Comparison of ENCODE assay signal across 22 cellular contexts in the genomic region with DNA sequence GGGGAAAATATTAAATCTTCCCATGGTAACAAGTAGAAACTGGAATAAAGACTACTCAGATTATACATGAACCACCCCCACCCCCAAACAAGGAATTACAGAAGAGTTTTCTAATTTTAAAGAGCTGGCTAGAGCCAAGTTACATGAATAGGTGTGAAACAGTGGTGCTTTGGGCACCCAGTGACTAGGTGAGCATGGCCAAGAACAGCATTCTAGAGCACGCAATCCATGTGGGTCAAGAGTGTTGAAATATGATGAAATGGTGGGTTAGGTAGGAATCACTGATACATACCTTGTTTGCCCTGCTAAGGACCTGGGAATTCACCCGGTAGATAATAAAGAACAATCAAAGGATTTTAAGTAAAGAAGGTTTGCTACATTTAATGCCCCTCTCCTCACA.
DNase-seq lines count a peak whose midpoint lies in the region; ATAC-seq and TF ChIP-seq lines count a peak whose summit lies in the region.
"Had no signal": no experiment of that assay in that cellular context is flagged by ENCODE, and none has a peak within 500 bp of the region (broad histone marks: within the 10 kb centered on the region; RNA-seq: fewer than 3 reads in every experiment).

No MANE protein-coding gene starts in this region.

- H3K4me2 ChIP-seq in IMR-90 (ENCODE audit: low read depth, low read length) = no peak overlapping the region
- H3K4me2 ChIP-seq: BLaER1 treated with 17β-estradiol and CSF1 and Interleukin-3, amounts not matched to agents 10 nM and 100 nM; GM23338 had no signal

- H4K5ac ChIP-seq in IMR-90 (ENCODE audit: low read depth, low read length) = no peak overlapping the region

- H3K27ac ChIP-seq in right cardiac atrium (ENCODE audit: low read length) = no peak overlapping the region
- no peak overlapping the region for H3K27ac ChIP-seq in IMR-90 (ENCODE audit: insufficient read depth, low read length)
- H3K27ac ChIP-seq in muscle layer of colon (ENCODE audit: low read depth, low read length) = peak overlapping the region; percentile 57
- peak overlapping the region in 3 of 4 donors; percentile 63 to 69 (median 69) for H3K27ac ChIP-seq in sigmoid colon
- H3K27ac ChIP-seq: A549; BLaER1 treated with 17β-estradiol and CSF1 and Interleukin-3, amounts not matched to agents 10 nM and 100 nM had no signal

- H3K27me3 ChIP-seq in right cardiac atrium (ENCODE audit: control insufficient read depth, insufficient read depth) (no peaks in the 10 kb centered on the region), IMR-90 (ENCODE audit: control insufficient read depth, insufficient read depth, low read length) (no peaks in the 10 kb centered on the region), muscle layer of colon (ENCODE audit: control insufficient read depth in 1 of 2, insufficient read depth in 2 of 2, low read length in 2 of 2) (no peaks in the 10 kb centered on the region), sigmoid colon (no peaks in the 10 kb centered on the region)
- H3K27me3 ChIP-seq: BE2C; BLaER1 treated with 17β-estradiol and CSF1 and Interleukin-3, amounts not matched to agents 10 nM and 100 nM had no signal

- intact Hi-C loops in Right ventricle myocardium superior (cut with DNase I) (no loop called here), right cardiac atrium (cut with DNase I) (no loop called here), IMR-90 (cut with micrococcal nuclease) (no loop called here), sigmoid colon (cut with DNase I) (no loop called here)

- H3K56ac ChIP-seq in IMR-90 (ENCODE audit: extremely low read depth, insufficient read depth, low read length) = no peak overlapping the region

- in situ Hi-C loops in IMR-90 (cut with MboI; ENCODE audit: low sequenced_read_pairs) = no loop called here

- TF ChIP-seq EP300 in sigmoid colon (IDR thresholded peaks at IDR 0.05) = no peak

- H4K8ac ChIP-seq in IMR-90 (ENCODE audit: low read depth in 2 of 2, low read length in 2 of 2) = no peak overlapping the region

- 40% methylated on average over 2 of the region's 2 CpGs for WGBS in right cardiac atrium
- no CpG with 5 or more reads among the region's 2 CpGs for WGBS in IMR-90 (ENCODE audit: extremely low coverage in 2 of 2, insufficient read length in 1 of 2), 2 experiments
- 47 to 72% methylated on average over 2 of the region's 2 CpGs for WGBS in sigmoid colon, 2 donors

- H2AFZ ChIP-seq in IMR-90 (replicated peaks; ENCODE audit: low read length, poor library complexity) = no peak overlapping the region
- H2AFZ ChIP-seq: GM23338 had no signal

- H3K9ac ChIP-seq in IMR-90 (ENCODE audit: low read depth, low read length) (no peak overlapping the region), muscle layer of colon (ENCODE audit: low read length) (no peak overlapping the region)
- H3K9ac ChIP-seq: BLaER1 treated with 17β-estradiol and CSF1 and Interleukin-3, amounts not matched to agents 10 nM and 100 nM had no signal

- POLR2A ChIA-PET in IMR-90 (lab: Charles Lee; ENCODE audit: unreplicated experiment) = no interaction called here

- no peaks in the 10 kb centered on the region for H3K9me1 ChIP-seq in IMR-90 (ENCODE audit: insufficient read depth, low read length)

- H4K20me1 ChIP-seq in IMR-90 (ENCODE audit: insufficient read depth, low read length) = no peaks in the 10 kb centered on the region
- H4K20me1 ChIP-seq: BLaER1 treated with 17β-estradiol and CSF1 and Interleukin-3, amounts not matched to agents 10 nM and 100 nM had no signal

- H3K9me3 ChIP-seq in right cardiac atrium (ENCODE audit: control insufficient read depth, low read length) (no peaks in the 10 kb centered on the region), IMR-90 (ENCODE audit: control insufficient read depth, insufficient read depth, low read length) (no peaks in the 10 kb centered on the region), muscle layer of colon (ENCODE audit: low read length) (no peaks in the 10 kb centered on the region), sigmoid colon (no peaks in the 10 kb centered on the region)
- H3K9me3 ChIP-seq: A549; BE2C; BLaER1 treated with 17β-estradiol and CSF1 and Interleukin-3, amounts not matched to agents 10 nM and 100 nM; HAP-1 had no signal

- H3K4me1 ChIP-seq in right cardiac atrium (ENCODE audit: control insufficient read depth, insufficient read depth, low read length) = no peaks in the 10 kb centered on the region
- no peaks in the 10 kb centered on the region for H3K4me1 ChIP-seq in IMR-90 (ENCODE audit: control insufficient read depth, insufficient read depth, low read length)
- peaks cover 25% of the 10 kb centered on the region for H3K4me1 ChIP-seq in muscle layer of colon (ENCODE audit: insufficient read depth, low read length)
- peaks cover 0 to 16% (median 6%) of the 10 kb centered on the region in 4 donors for H3K4me1 ChIP-seq in sigmoid colon
- H3K4me1 ChIP-seq: BE2C; BLaER1 treated with 17β-estradiol and CSF1 and Interleukin-3, amounts not matched to agents 10 nM and 100 nM; HAP-1 had no signal

- no peaks in the 10 kb centered on the region for H3K36me3 ChIP-seq in IMR-90 (ENCODE audit: control insufficient read depth, insufficient read depth, low read length)
- H3K36me3 ChIP-seq in muscle layer of colon (ENCODE audit: insufficient read depth, low read length) = no peaks in the 10 kb centered on the region
- H3K36me3 ChIP-seq in sigmoid colon = no peaks in the 10 kb centered on the region
- H3K36me3 ChIP-seq: BE2C; BLaER1 treated with 17β-estradiol and CSF1 and Interleukin-3, amounts not matched to agents 10 nM and 100 nM; HAP-1 had no signal

- no peak for TF ChIP-seq POLR2A in IMR-90 (IDR thresholded peaks at IDR 0.05; ENCODE audit: low read depth, low read length)
- no peak for TF ChIP-seq POLR2A in sigmoid colon (IDR thresholded peaks at IDR 0.05)

- no peak for TF ChIP-seq CTCF in IMR-90 (conservative IDR thresholded peaks at IDR 0.05; ENCODE audit: low read depth, low read length)
- no peak for TF ChIP-seq CTCF in sigmoid colon (IDR thresholded peaks at IDR 0.05)

- H2BK15ac ChIP-seq in IMR-90 (ENCODE audit: low read depth, low read length) = no peak overlapping the region

- 0 out of 2 replicates have a peak overlapping the region, but pooled peaks have one; percentile 35 for H3K14ac ChIP-seq in IMR-90 (replicated peaks; ENCODE audit: low read depth, low read length)

- no TSS peak for BruUV-seq in IMR-90 (replicated peaks; lab: Mats Ljungman, UMichigan)

- H2AK5ac ChIP-seq in IMR-90 (ENCODE audit: low read depth, low read length) = no peak overlapping the region

- no peak for TF ChIP-seq RAD21 in IMR-90 (IDR thresholded peaks at IDR 0.05; ENCODE audit: low read length)

- H2BK20ac ChIP-seq in IMR-90 (ENCODE audit: low read depth, low read length) = no peak overlapping the region

- no peaks in the 10 kb centered on the region for H3K79me1 ChIP-seq in IMR-90 (ENCODE audit: low read depth in 1 of 2, low read length in 2 of 2)

- CTCF ChIA-PET in IMR-90 (lab: Yijun Ruan, JAX) = no interaction called here

- DNase-seq in Right ventricle myocardium superior (no peak), right cardiac atrium (no peak), IMR-90 (no peak), sigmoid colon (no peak), left lobe of liver (ENCODE audit: low spot score) (no peak)
- no peak for DNase-seq in activated naive CD4-positive, alpha-beta T cell treated with anti-CD3 and anti-CD28 coated beads, Interleukin-2, amount 50 U/mL, for 16 hours
- DNase-seq: 8988T; ACHN; AML-193; BE2C; CD4-positive, alpha-beta T cell; CD8-positive, alpha-beta memory T cell; DMS 273 treated with DMSO at 0.1 percent for 48 hours; DMS79; EL; GDM1; HFFc6 had no signal

- no peak overlapping the region for H2BK120ac ChIP-seq in IMR-90 (ENCODE audit: low read depth, low read length)

- ATAC-seq in Right ventricle myocardium superior (ENCODE audit: poor library complexity) (peak; percentile 28), right cardiac atrium (no peak), IMR-90 (ENCODE audit: low read depth) (no peak), left lobe of liver (no peak)
- ATAC-seq: GM23338 had no signal

- no peak overlapping the region for H2AK9ac ChIP-seq in IMR-90 (replicated peaks; ENCODE audit: low read depth, low read length, poor library complexity)

- no peak overlapping the region for H4K91ac ChIP-seq in IMR-90 (ENCODE audit: insufficient read depth, low read depth, low read length)

- no peak overlapping the region for H2BK5ac ChIP-seq in IMR-90 (ENCODE audit: low read depth, low read length, poor library complexity, severe bottlenecking)

- no peak overlapping the region for H3K4ac ChIP-seq in IMR-90 (ENCODE audit: low read depth, low read length)

- no peak overlapping the region for H3K23ac ChIP-seq in IMR-90 (ENCODE audit: low read depth, low read length)

- H3K18ac ChIP-seq in IMR-90 (ENCODE audit: low read depth, low read length) = no peak overlapping the region

- dilution Hi-C loops in IMR-90 (cut with HindIII; ENCODE audit: low sequenced_read_pairs, unreplicated experiment) = no loop called here

- no peak overlapping the region for H3K4me3 ChIP-seq in right cardiac atrium (ENCODE audit: low read length)
- H3K4me3 ChIP-seq in IMR-90 (ENCODE audit: insufficient read depth, low read depth, low read length) = no peak overlapping the region
- H3K4me3 ChIP-seq in muscle layer of colon (ENCODE audit: low read depth in 1 of 2, low read length in 2 of 2) = no peak overlapping the region
- H3K4me3 ChIP-seq in sigmoid colon = no peak overlapping the region
- H3K4me3 ChIP-seq: A549; BLaER1 treated with 17β-estradiol and CSF1 and Interleukin-3, amounts not matched to agents 10 nM and 100 nM; GM23338; HAP-1 had no signal

TF ChIP-seq in IMR-90, 13 proteins besides CTCF, POLR2A, EP300 and RAD21 (continues in another document):
- no peak for TF ChIP-seq MAFK (IDR thresholded peaks at IDR 0.05; ENCODE audit: low read depth, low read length)
- no peak for TF ChIP-seq RCOR1 (IDR thresholded peaks at IDR 0.05; ENCODE audit: insufficient replicate concordance, low read length)
- TF ChIP-seq CEBPB (IDR thresholded peaks at IDR 0.05; ENCODE audit: low read depth, low read length) = no peak
- TF ChIP-seq NFE2L2 (IDR thresholded peaks at IDR 0.05; ENCODE audit: low read depth, low read length) = no peak
- no peak for TF ChIP-seq SMC3 (IDR thresholded peaks at IDR 0.05; ENCODE audit: low read depth, low read length)
- no peak for TF ChIP-seq MAZ (IDR thresholded peaks at IDR 0.05; ENCODE audit: borderline replicate concordance, low read depth, low read length)
- TF ChIP-seq CHD1 (IDR thresholded peaks at IDR 0.05; ENCODE audit: low read depth, low read length) = no peak
- no peak for TF ChIP-seq RFX5 (IDR thresholded peaks at IDR 0.05; ENCODE audit: low read depth, low read length)
- no peak for TF ChIP-seq MXI1 (IDR thresholded peaks at IDR 0.05; ENCODE audit: borderline replicate concordance, low read depth, low read length)

Comparison
In these comparisons a context has a peak if more than half of its experiments do, and no peak if none do; other contexts are left out.
1. H3K27ac ChIP-seq: peak in muscle layer of colon (single experiment) and sigmoid colon (3 of 4); none in right cardiac atrium (single experiment) and IMR-90 (single experiment).